1 cellular context compared by ENCODE assay signal in genomic region chr10:12195603-12196506, GRCh38.
TF ChIP-seq lines count a peak whose summit lies in the region.

Gene CDC123 (plus strand): TSS chr10:12196188. CDS start chr10:12196246, 58 bp downstream.
Gene NUDT5 (minus strand): TSS chr10:12195891. CDS start chr10:12186291, 9,600 bp downstream.

TF ChIP-seq in WTC11, 78 proteins besides CTCF, POLR2A, EP300 and RAD21 (continued from another document and continues in another):
- TF ChIP-seq, protein P1, sequence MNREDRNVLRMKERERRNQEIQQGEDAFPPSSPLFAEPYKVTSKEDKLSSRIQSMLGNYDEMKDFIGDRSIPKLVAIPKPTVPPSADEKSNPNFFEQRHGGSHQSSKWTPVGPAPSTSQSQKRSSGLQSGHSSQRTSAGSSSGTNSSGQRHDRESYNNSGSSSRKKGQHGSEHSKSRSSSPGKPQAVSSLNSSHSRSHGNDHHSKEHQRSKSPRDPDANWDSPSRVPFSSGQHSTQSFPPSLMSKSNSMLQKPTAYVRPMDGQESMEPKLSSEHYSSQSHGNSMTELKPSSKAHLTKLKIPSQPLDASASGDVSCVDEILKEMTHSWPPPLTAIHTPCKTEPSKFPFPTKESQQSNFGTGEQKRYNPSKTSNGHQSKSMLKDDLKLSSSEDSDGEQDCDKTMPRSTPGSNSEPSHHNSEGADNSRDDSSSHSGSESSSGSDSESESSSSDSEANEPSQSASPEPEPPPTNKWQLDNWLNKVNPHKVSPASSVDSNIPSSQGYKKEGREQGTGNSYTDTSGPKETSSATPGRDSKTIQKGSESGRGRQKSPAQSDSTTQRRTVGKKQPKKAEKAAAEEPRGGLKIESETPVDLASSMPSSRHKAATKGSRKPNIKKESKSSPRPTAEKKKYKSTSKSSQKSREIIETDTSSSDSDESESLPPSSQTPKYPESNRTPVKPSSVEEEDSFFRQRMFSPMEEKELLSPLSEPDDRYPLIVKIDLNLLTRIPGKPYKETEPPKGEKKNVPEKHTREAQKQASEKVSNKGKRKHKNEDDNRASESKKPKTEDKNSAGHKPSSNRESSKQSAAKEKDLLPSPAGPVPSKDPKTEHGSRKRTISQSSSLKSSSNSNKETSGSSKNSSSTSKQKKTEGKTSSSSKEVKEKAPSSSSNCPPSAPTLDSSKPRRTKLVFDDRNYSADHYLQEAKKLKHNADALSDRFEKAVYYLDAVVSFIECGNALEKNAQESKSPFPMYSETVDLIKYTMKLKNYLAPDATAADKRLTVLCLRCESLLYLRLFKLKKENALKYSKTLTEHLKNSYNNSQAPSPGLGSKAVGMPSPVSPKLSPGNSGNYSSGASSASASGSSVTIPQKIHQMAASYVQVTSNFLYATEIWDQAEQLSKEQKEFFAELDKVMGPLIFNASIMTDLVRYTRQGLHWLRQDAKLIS (CRISPR knock-in tag; IDR thresholded peaks at IDR 0.05; ENCODE audit: borderline replicate concordance) = no peak
- TF ChIP-seq ZNF121 (CRISPR knock-in tag; IDR thresholded peaks at IDR 0.05) (no peak), JUN (CRISPR knock-in tag; IDR thresholded peaks at IDR 0.05) (0 out of 2 replicates have a peak, but pooled peaks have one; percentile 43), MLX (CRISPR knock-in tag; IDR thresholded peaks at IDR 0.05) (no peak), KAT7 (CRISPR knock-in tag; IDR thresholded peaks at IDR 0.05; ENCODE audit: borderline replicate concordance) (peak; percentile 57; the same call in 1 of the 2 replicates), ELF4 (CRISPR knock-in tag; IDR thresholded peaks at IDR 0.05; ENCODE audit: low read depth) (no peak), ESRRA (CRISPR knock-in tag; IDR thresholded peaks at IDR 0.05; ENCODE audit: borderline replicate concordance) (peak; percentile 62; the same call in 1 of the 2 replicates), ZNF423 (CRISPR knock-in tag; IDR thresholded peaks at IDR 0.05) (no peak), ZNF671 (CRISPR knock-in tag; IDR thresholded peaks at IDR 0.05) (no peak), TEAD4 (CRISPR knock-in tag; IDR thresholded peaks at IDR 0.05) (no peak), GABPB1 (CRISPR knock-in tag; IDR thresholded peaks at IDR 0.05) (peak; percentile 71), E2F1 (CRISPR knock-in tag; IDR thresholded peaks at IDR 0.05) (no peak), ZSCAN18 (CRISPR knock-in tag; IDR thresholded peaks at IDR 0.05) (no peak), SP1 (CRISPR knock-in tag; conservative IDR thresholded peaks at IDR 0.05) (peak; percentile 50), FOXK1 (CRISPR knock-in tag; IDR thresholded peaks at IDR 0.05) (peak; percentile 98), ERG (CRISPR knock-in tag; IDR thresholded peaks at IDR 0.05) (0 out of 2 replicates have a peak, but pooled peaks have one; percentile 25), ATF1 (CRISPR knock-in tag; IDR thresholded peaks at IDR 0.05) (no peak), ETV6 (CRISPR knock-in tag; IDR thresholded peaks at IDR 0.05) (peak; percentile 32; the same call in 1 of the 2 replicates), GTF2I (CRISPR knock-in tag; conservative IDR thresholded peaks at IDR 0.05) (peak; percentile 72), PRRX2 (CRISPR knock-in tag; IDR thresholded peaks at IDR 0.05) (no peak), NR1H2 (CRISPR knock-in tag; IDR thresholded peaks at IDR 0.05) (no peak), CREB1 (CRISPR knock-in tag; IDR thresholded peaks at IDR 0.05) (no peak), ZNF396 (CRISPR knock-in tag; IDR thresholded peaks at IDR 0.05; ENCODE audit: borderline replicate concordance) (no peak), FOXJ3 (CRISPR knock-in tag; IDR thresholded peaks at IDR 0.05; ENCODE audit: borderline replicate concordance) (no peak), SMAD4 (CRISPR knock-in tag; IDR thresholded peaks at IDR 0.05) (0 out of 2 replicates have a peak, but pooled peaks have one; percentile 27), ZNF512 (CRISPR knock-in tag; IDR thresholded peaks at IDR 0.05; ENCODE audit: borderline replicate concordance) (0 out of 2 replicates have a peak, but pooled peaks have one; percentile 63), JAZF1 (CRISPR knock-in tag; IDR thresholded peaks at IDR 0.05) (no peak), E2F5 (CRISPR knock-in tag; IDR thresholded peaks at IDR 0.05) (0 out of 2 replicates have a peak, but pooled peaks have one; percentile 70), CBFB (CRISPR knock-in tag; IDR thresholded peaks at IDR 0.05; ENCODE audit: low read depth) (no peak), OVOL2 (CRISPR knock-in tag; IDR thresholded peaks at IDR 0.05; ENCODE audit: borderline replicate concordance) (no peak), TP53 (CRISPR knock-in tag; IDR thresholded peaks at IDR 0.05) (0 out of 2 replicates have a peak, but pooled peaks have one; percentile 52), ZNF263 (CRISPR knock-in tag; IDR thresholded peaks at IDR 0.05; ENCODE audit: low read depth) (no peak), MXD4 (CRISPR knock-in tag; IDR thresholded peaks at IDR 0.05; ENCODE audit: borderline replicate concordance) (no peak), NFATC4 (CRISPR knock-in tag; IDR thresholded peaks at IDR 0.05) (no peak), NR2C2 (CRISPR knock-in tag; IDR thresholded peaks at IDR 0.05) (peak; percentile 91)
- TF ChIP-seq, protein P2, sequence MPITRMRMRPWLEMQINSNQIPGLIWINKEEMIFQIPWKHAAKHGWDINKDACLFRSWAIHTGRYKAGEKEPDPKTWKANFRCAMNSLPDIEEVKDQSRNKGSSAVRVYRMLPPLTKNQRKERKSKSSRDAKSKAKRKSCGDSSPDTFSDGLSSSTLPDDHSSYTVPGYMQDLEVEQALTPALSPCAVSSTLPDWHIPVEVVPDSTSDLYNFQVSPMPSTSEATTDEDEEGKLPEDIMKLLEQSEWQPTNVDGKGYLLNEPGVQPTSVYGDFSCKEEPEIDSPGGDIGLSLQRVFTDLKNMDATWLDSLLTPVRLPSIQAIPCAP (CRISPR knock-in tag; IDR thresholded peaks at IDR 0.05) = no peak
- TF ChIP-seq, protein P3, sequence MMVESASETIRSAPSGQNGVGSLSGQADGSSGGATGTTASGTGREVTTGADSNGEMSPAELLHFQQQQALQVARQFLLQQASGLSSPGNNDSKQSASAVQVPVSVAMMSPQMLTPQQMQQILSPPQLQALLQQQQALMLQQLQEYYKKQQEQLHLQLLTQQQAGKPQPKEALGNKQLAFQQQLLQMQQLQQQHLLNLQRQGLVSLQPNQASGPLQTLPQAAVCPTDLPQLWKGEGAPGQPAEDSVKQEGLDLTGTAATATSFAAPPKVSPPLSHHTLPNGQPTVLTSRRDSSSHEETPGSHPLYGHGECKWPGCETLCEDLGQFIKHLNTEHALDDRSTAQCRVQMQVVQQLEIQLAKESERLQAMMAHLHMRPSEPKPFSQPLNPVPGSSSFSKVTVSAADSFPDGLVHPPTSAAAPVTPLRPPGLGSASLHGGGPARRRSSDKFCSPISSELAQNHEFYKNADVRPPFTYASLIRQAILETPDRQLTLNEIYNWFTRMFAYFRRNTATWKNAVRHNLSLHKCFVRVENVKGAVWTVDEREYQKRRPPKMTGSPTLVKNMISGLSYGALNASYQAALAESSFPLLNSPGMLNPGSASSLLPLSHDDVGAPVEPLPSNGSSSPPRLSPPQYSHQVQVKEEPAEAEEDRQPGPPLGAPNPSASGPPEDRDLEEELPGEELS (CRISPR knock-in tag; IDR thresholded peaks at IDR 0.05) = 0 out of 2 replicates have a peak, but pooled peaks have one; percentile 51
- TF ChIP-seq, protein P4, sequence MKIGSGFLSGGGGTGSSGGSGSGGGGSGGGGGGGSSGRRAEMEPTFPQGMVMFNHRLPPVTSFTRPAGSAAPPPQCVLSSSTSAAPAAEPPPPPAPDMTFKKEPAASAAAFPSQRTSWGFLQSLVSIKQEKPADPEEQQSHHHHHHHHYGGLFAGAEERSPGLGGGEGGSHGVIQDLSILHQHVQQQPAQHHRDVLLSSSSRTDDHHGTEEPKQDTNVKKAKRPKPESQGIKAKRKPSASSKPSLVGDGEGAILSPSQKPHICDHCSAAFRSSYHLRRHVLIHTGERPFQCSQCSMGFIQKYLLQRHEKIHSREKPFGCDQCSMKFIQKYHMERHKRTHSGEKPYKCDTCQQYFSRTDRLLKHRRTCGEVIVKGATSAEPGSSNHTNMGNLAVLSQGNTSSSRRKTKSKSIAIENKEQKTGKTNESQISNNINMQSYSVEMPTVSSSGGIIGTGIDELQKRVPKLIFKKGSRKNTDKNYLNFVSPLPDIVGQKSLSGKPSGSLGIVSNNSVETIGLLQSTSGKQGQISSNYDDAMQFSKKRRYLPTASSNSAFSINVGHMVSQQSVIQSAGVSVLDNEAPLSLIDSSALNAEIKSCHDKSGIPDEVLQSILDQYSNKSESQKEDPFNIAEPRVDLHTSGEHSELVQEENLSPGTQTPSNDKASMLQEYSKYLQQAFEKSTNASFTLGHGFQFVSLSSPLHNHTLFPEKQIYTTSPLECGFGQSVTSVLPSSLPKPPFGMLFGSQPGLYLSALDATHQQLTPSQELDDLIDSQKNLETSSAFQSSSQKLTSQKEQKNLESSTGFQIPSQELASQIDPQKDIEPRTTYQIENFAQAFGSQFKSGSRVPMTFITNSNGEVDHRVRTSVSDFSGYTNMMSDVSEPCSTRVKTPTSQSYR (CRISPR knock-in tag; IDR thresholded peaks at IDR 0.05) = peak; percentile 13; the same call in 1 of the 2 replicates
- TF ChIP-seq, protein P5, sequence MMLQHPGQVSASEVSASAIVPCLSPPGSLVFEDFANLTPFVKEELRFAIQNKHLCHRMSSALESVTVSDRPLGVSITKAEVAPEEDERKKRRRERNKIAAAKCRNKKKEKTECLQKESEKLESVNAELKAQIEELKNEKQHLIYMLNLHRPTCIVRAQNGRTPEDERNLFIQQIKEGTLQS (CRISPR knock-in tag; conservative IDR thresholded peaks at IDR 0.05) = no peak
- TF ChIP-seq, protein P6, sequence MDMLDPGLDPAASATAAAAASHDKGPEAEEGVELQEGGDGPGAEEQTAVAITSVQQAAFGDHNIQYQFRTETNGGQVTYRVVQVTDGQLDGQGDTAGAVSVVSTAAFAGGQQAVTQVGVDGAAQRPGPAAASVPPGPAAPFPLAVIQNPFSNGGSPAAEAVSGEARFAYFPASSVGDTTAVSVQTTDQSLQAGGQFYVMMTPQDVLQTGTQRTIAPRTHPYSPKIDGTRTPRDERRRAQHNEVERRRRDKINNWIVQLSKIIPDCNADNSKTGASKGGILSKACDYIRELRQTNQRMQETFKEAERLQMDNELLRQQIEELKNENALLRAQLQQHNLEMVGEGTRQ (CRISPR knock-in tag; IDR thresholded peaks at IDR 0.05) = no peak
- TF ChIP-seq, protein P7, sequence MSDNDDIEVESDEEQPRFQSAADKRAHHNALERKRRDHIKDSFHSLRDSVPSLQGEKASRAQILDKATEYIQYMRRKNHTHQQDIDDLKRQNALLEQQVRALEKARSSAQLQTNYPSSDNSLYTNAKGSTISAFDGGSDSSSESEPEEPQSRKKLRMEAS (CRISPR knock-in tag; IDR thresholded peaks at IDR 0.05) = peak; percentile 95
- TF ChIP-seq, protein P8, sequence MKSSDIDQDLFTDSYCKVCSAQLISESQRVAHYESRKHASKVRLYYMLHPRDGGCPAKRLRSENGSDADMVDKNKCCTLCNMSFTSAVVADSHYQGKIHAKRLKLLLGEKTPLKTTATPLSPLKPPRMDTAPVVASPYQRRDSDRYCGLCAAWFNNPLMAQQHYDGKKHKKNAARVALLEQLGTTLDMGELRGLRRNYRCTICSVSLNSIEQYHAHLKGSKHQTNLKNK (CRISPR knock-in tag; IDR thresholded peaks at IDR 0.05) = no peak
